Comparison of ENCODE assay signal across 9 cellular contexts in genomic region chr2:45169339-45170190, GRCh38.
DNase-seq lines count a peak whose midpoint lies in the region; ATAC-seq and TF ChIP-seq lines count a peak whose summit lies in the region.
"Had no signal": no experiment of that assay in that cellular context is flagged by ENCODE, and none has a peak within 500 bp of the region (broad histone marks: within the 10 kb centered on the region; RNA-seq: fewer than 3 reads in every experiment).

No MANE protein-coding gene starts in this region.

- POLR2A ChIA-PET in AG04449 (lab: Yijun Ruan, JAX), result no interaction called here

- CTCF ChIA-PET in AG04449 (lab: Yijun Ruan, JAX), result interaction anchor here (0.8 to 1.7 kb wide), 2 partner anchors 14 to 325 kb away, joined by 3 to 5 read pairs; no protein-coding TSS in a partner anchor

- no peak for DNase-seq in AG04449 (ENCODE audit: low read depth, low spot score)
- peak; percentile 59 for DNase-seq in GM20000 (ENCODE audit: low spot score)
- peak; percentile 4 to 10 for DNase-seq in activated CD4-positive, alpha-beta T cell treated with anti-CD3 and anti-CD28 coated beads, Interleukin-2, amount 50 U/mL, for 48 hours
- no peak for DNase-seq in left cardiac atrium
- DNase-seq in T1000 (lab: John Stamatoyannopoulos, UW), result no peak

- ATAC-seq in left cardiac atrium (peak; percentile 64 to 67), HG03432 (IDR thresholded peaks at IDR 0.05; ENCODE audit: unreplicated experiment) (no peak), GM19397 (IDR thresholded peaks at IDR 0.05; ENCODE audit: unreplicated experiment) (no peak)

- H3K27ac ChIP-seq in skin epidermis, result peak overlapping the region in 12 of 21 experiments; percentile 10 to 79 (median 34)
- H3K27ac ChIP-seq: epithelial cell of prostate had no signal

- H3K4me3 ChIP-seq in AG04449 (ENCODE audit: low read depth, low read length), result peak overlapping the region; percentile 49
- H3K4me3 ChIP-seq in skin epidermis, result peak overlapping the region; percentile 22 to 47 (median 29)

- TF ChIP-seq CTCF in AG04449 (IDR thresholded peaks at IDR 0.05; ENCODE audit: insufficient read depth, low read length, missing control alignments) (no peak), GM20000 (IDR thresholded peaks at IDR 0.05; ENCODE audit: extremely low read depth, missing control alignments) (no peak)

- intact Hi-C loops in left cardiac atrium (cut with DNase I), result no loop called here

Comparison
In these comparisons a context has a peak if more than half of its experiments do, and no peak if none do; other contexts are left out.
1. DNase-seq: peak in GM20000 (single experiment) and activated CD4-positive, alpha-beta T cell treated with anti-CD3 and anti-CD28 coated beads, Interleukin-2, amount 50 U/mL, for 48 hours (2 of 2); none in AG04449 (single experiment), left cardiac atrium (single experiment) and T1000 (single experiment).
2. ATAC-seq: peak in left cardiac atrium (2 of 2); none in HG03432 (single experiment) and GM19397 (single experiment).